ENCODE assay signal across 21 cellular contexts in the genomic region with DNA sequence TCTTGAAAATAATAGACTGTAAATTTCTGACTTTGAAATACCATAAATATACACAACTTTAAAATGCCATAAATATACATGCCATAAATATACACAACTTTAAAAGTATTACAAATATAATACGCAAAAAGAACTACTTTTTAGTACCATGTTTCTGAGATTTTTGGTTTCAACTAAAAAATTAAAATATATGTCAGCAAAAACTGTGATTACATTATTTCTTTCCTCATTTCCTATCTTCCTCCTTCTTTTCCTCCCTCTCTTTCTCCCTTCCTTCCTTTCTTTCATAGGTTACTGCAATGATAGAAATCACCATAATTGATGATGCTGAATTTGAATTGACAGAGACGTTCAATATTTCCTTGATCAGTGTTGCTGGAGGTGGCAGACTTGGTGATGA.
"Had no signal": no experiment of that assay in that cellular context is flagged by ENCODE, and none has a peak within 500 bp of the region (broad histone marks: within the 10 kb centered on the region; RNA-seq: fewer than 3 reads in every experiment).

No MANE protein-coding gene starts in this region.

- H3K4me3 ChIP-seq: coronary artery, dorsolateral prefrontal cortex, esophagus muscularis mucosa, gastroesophageal sphincter, heart left ventricle, hepatocyte, left lung, lower lobe of right lung, mucosa of descending colon had no signal

- FAIRE-seq: endothelial cell of umbilical vein had no signal

- H3K4me2 ChIP-seq: hepatocyte had no signal

- H3K9me3 ChIP-seq: esophagus muscularis mucosa, gastroesophageal sphincter, heart left ventricle, left lung, lower lobe of right lung, mucosa of descending colon had no signal

- H3K27me3 ChIP-seq: dorsolateral prefrontal cortex, esophagus muscularis mucosa, foreskin keratinocyte, gastroesophageal sphincter, hepatocyte, left lung had no signal

- H3K36me3 ChIP-seq: esophagus muscularis mucosa, gastroesophageal sphincter, heart left ventricle, left lung, lower lobe of right lung had no signal

- H3K79me2 ChIP-seq: hepatocyte had no signal

- H3K27ac ChIP-seq: coronary artery, dorsolateral prefrontal cortex, esophagus muscularis mucosa, foreskin keratinocyte, gastroesophageal sphincter, heart left ventricle, hepatocyte, left lung, lower lobe of right lung had no signal

- DNase-seq: dermis blood vessel endothelial cell; dorsolateral prefrontal cortex; effector CD4-positive, alpha-beta T cell; effector memory CD4-positive, alpha-beta T cell; foreskin keratinocyte; heart left ventricle; hypothalamus; immature natural killer cell; islet precursor cell; left cardiac atrium; left lung; left ventricle myocardium superior; lower lobe of right lung; mesenchymal stem cell; mucosa of descending colon; naive B cell had no signal

- H3K4me1 ChIP-seq: esophagus muscularis mucosa, foreskin keratinocyte, gastroesophageal sphincter, heart left ventricle, left lung, lower lobe of right lung had no signal

- ATAC-seq: foreskin keratinocyte, gastroesophageal sphincter, heart left ventricle, left cardiac atrium, left lung, left ventricle myocardium superior, lower lobe of right lung, mucosa of descending colon had no signal

- H2AFZ ChIP-seq: hepatocyte had no signal
